9 cellular contexts compared by ENCODE assay signal in the genomic region with DNA sequence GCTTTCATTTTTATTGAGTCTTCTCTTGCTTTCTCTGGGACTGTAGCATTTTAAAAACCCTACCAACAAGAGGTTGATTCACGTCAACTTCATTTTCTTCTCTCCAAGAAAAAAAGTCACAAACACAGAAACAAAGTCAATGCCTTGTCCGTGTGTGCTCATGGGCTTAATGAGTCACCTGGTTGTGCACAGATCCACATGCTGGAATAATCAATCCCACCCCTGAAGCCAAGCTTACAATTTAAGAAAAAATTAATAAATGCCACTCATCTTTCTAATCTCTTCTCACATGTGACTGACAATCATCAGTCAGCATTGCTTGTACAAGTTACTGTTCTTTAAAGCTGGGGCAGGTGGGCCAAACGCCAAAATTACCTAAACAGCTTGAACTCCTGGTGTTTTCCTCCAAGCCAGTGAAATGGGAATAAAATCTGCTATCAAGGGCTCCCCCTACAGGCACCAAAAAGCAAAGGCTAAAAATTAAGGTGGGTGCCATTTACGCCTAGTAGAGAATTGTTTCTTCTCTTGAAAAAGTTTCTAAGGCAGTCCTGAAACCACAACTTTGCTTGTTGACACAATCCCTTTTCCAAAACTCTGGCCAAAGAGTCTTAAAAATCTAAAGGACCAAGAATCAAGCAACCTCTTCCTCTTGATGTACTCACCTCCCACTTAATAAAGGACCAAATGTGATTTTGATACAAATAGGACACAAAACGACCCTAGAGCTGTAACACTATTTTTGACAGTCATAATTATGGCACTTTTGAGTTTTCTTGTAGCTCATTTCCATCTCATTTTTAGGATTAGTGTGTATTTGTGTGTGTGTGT. TPM values are rescaled to one million over a fixed set of nuclear protein-coding genes. Genes with fewer than 3 reads are reported as not detected.
A peak's percentile ranks its signal among the peaks of the same experiment; 100 is the strongest.
DNase-seq lines count a peak whose midpoint lies in the region; ATAC-seq and TF ChIP-seq lines count a peak whose summit lies in the region.
"Had no signal": no experiment of that assay in that cellular context is flagged by ENCODE, and none has a peak within 500 bp of the region (broad histone marks: within the 10 kb centered on the region; RNA-seq: fewer than 3 reads in every experiment).

No MANE protein-coding gene starts in this region.

- TF ChIP-seq RAD21 in IMR-90 (IDR thresholded peaks at IDR 0.05; ENCODE audit: low read length), result peak; percentile 74

- no peaks in the 10 kb centered on the region; the same call in 1 of the 2 replicates for H3K36me3 ChIP-seq in IMR-90 (ENCODE audit: control insufficient read depth, insufficient read depth, low read length)
- no peaks in the 10 kb centered on the region for H3K36me3 ChIP-seq in fibroblast of lung (ENCODE audit: control insufficient read depth, insufficient read depth, low read length)
- H3K36me3 ChIP-seq in parathyroid adenoma (ENCODE audit: control insufficient read depth, insufficient read depth, low read length), result no peaks in the 10 kb centered on the region

- H3K4me1 Mint-ChIP-seq in activated CD4-positive, alpha-beta T cell treated with anti-CD3 and anti-CD28 coated beads for 36 hours, result peaks cover 53% of the 10 kb centered on the region

- H3K79me2 ChIP-seq in fibroblast of lung (ENCODE audit: control insufficient read depth, insufficient read depth, low read length), result no peaks in the 10 kb centered on the region
- no peaks in the 10 kb centered on the region for H3K79me2 ChIP-seq in parathyroid adenoma

- CTCF ChIA-PET in activated CD4-positive, alpha-beta T cell treated with anti-CD3 and anti-CD28 coated beads for 36 hours (lab: Charles Lee), result interaction anchor here (0.6 to 8.3 kb wide), 36 partner anchors 9 to 1164 kb away, joined by 3 to 113 read pairs (median 3); partner anchors contain the start of genes TBC1D2, TRMO and XPA
- CTCF ChIA-PET in IMR-90 (lab: Yijun Ruan, JAX), result interaction anchor here (0.7 to 1.9 kb wide), 12 partner anchors 9 to 204 kb away, joined by 3 to 9 read pairs (median 4); partner anchors contain the start of gene XPA

- POLR2A ChIA-PET in activated CD4-positive, alpha-beta T cell treated with anti-CD3 and anti-CD28 coated beads for 36 hours (lab: Charles Lee), result interaction anchor here (0.6 to 1.0 kb wide), 3 partner anchors 16 to 1105 kb away, joined by 3 to 7 read pairs (median 3); no protein-coding TSS in a partner anchor
- POLR2A ChIA-PET in IMR-90 (lab: Charles Lee; ENCODE audit: unreplicated experiment), result no interaction called here

- H3K23ac ChIP-seq in IMR-90 (ENCODE audit: low read depth, low read length), result no peak overlapping the region

- H2AFZ ChIP-seq in IMR-90 (replicated peaks; ENCODE audit: low read length, poor library complexity) (no peak overlapping the region), fibroblast of lung (ENCODE audit: low read length) (no peak overlapping the region), parathyroid adenoma (no peak overlapping the region)

- H2BK20ac ChIP-seq in IMR-90 (ENCODE audit: low read depth, low read length), result no peak overlapping the region

- no peak overlapping the region for H2AK9ac ChIP-seq in IMR-90 (replicated peaks; ENCODE audit: low read depth, low read length, poor library complexity)

- no peak overlapping the region for H3K4ac ChIP-seq in IMR-90 (ENCODE audit: low read depth, low read length)

- H3K14ac ChIP-seq in IMR-90 (replicated peaks; ENCODE audit: low read depth, low read length), result no peak overlapping the region

- H3K27ac Mint-ChIP-seq in activated CD4-positive, alpha-beta T cell treated with anti-CD3 and anti-CD28 coated beads for 36 hours, result peak overlapping the region; percentile 56

- peaks cover 6 to 8% of the 10 kb centered on the region in 2 experiments; a peak in 1 of 4 replicates for H3K79me1 ChIP-seq in IMR-90 (ENCODE audit: low read depth in 1 of 2, low read length in 2 of 2)

- DNase-seq in activated CD4-positive, alpha-beta T cell treated with anti-CD3 and anti-CD28 coated beads for 36 hours, result no peak
- DNase-seq in activated CD4-positive, alpha-beta T cell treated with anti-CD3 and anti-CD28 coated beads for 48 hours, result no peak
- DNase-seq in IMR-90, result peak; percentile 55
- peak; percentile 8 to 11 for DNase-seq in SHP77 (lab: John Stamatoyannopoulos, UW)
- peak; percentile 44 to 58 for DNase-seq in fibroblast of lung (ENCODE audit: low read depth in 2 of 2)
- DNase-seq in mesenteric fat pad (ENCODE audit: low spot score), result no peak
- DNase-seq: activated naive CD8-positive, alpha-beta T cell treated with anti-CD3 and anti-CD28 coated beads, Interleukin-2, amount 10 ng/mL, durations not matched to agents 7 days and 5 days had no signal

- H2BK15ac ChIP-seq in IMR-90 (ENCODE audit: low read depth, low read length), result no peak overlapping the region

- dilution Hi-C loops in IMR-90 (cut with HindIII; ENCODE audit: low sequenced_read_pairs, unreplicated experiment), result no loop called here

- no peak overlapping the region for H3K56ac ChIP-seq in IMR-90 (ENCODE audit: extremely low read depth, insufficient read depth, low read length)

- no peak overlapping the region for H4K5ac ChIP-seq in IMR-90 (ENCODE audit: low read depth, low read length)

- H3K9me3 ChIP-seq in IMR-90 (ENCODE audit: control insufficient read depth, insufficient read depth, low read length) (no peaks in the 10 kb centered on the region), fibroblast of lung (ENCODE audit: control insufficient read depth, insufficient read depth, low read depth, low read length) (no peaks in the 10 kb centered on the region), parathyroid adenoma (ENCODE audit: control insufficient read depth, low read length) (no peaks in the 10 kb centered on the region)

- H3K9me3 Mint-ChIP-seq in activated CD4-positive, alpha-beta T cell treated with anti-CD3 and anti-CD28 coated beads for 36 hours (ENCODE audit: low read depth), result no peaks in the 10 kb centered on the region
- H3K9me3 Mint-ChIP-seq: activated naive CD8-positive, alpha-beta T cell treated with anti-CD3 and anti-CD28 coated beads, Interleukin-2, amount 10 ng/mL, durations not matched to agents 7 days and 5 days had no signal

- no peak overlapping the region for H2BK5ac ChIP-seq in IMR-90 (ENCODE audit: low read depth, low read length, poor library complexity, severe bottlenecking)

- H2AK5ac ChIP-seq in IMR-90 (ENCODE audit: low read depth, low read length), result no peak overlapping the region

- no peak overlapping the region for H3K18ac ChIP-seq in IMR-90 (ENCODE audit: low read depth, low read length)

- peak; percentile 72 for TF ChIP-seq CTCF in IMR-90 (conservative IDR thresholded peaks at IDR 0.05; ENCODE audit: low read depth, low read length)
- peak; percentile 81 to 83 for TF ChIP-seq CTCF in fibroblast of lung (conservative IDR thresholded peaks at IDR 0.05 in 1 of 2, IDR thresholded peaks at IDR 0.05 in 1 of 2; ENCODE audit: low read depth in 1 of 2, low read length in 2 of 2)
- TF ChIP-seq CTCF in parathyroid adenoma (IDR thresholded peaks at IDR 0.05), result peak; percentile 48

- H3K27ac ChIP-seq in IMR-90 (ENCODE audit: insufficient read depth, low read length) (no peak overlapping the region), fibroblast of lung (ENCODE audit: insufficient read depth, low read length) (no peak overlapping the region), parathyroid adenoma (no peak overlapping the region)

- H3K27me3 ChIP-seq in IMR-90 (ENCODE audit: control insufficient read depth, insufficient read depth, low read length) (no peaks in the 10 kb centered on the region), fibroblast of lung (ENCODE audit: control insufficient read depth, insufficient read depth, low read length) (no peaks in the 10 kb centered on the region), parathyroid adenoma (ENCODE audit: control insufficient read depth, insufficient read depth, low read length) (no peaks in the 10 kb centered on the region)

- H3K4me3 ChIP-seq in IMR-90 (ENCODE audit: insufficient read depth, low read depth, low read length) (no peak overlapping the region), fibroblast of lung (replicated peaks in 1 of 4; ENCODE audit: control extremely low read depth in 1 of 4, insufficient read depth in 1 of 4, low read depth in 3 of 4, low read length in 4 of 4) (no peak overlapping the region), parathyroid adenoma (ENCODE audit: low read depth, low read length) (no peak overlapping the region)

- 100% methylated on average over 1 of the region's 5 CpGs; no CpG with 5 or more reads in 1 of the 2 experiments for WGBS in IMR-90 (ENCODE audit: extremely low coverage in 2 of 2, insufficient read length in 1 of 2), 2 experiments

- H4K20me1 ChIP-seq in IMR-90 (ENCODE audit: insufficient read depth, low read length), result 0 out of 2 replicates have a peak, but pooled peaks cover 3% of the 10 kb centered on the region
- H4K20me1 ChIP-seq in fibroblast of lung (ENCODE audit: control insufficient read depth, extremely low read depth, insufficient read depth, low read length), result no peaks in the 10 kb centered on the region

- H3K9me1 ChIP-seq in IMR-90 (ENCODE audit: insufficient read depth, low read length), result peaks cover 2% of the 10 kb centered on the region; the same call in 1 of the 2 replicates

- in situ Hi-C loops in IMR-90 (cut with MboI; ENCODE audit: low sequenced_read_pairs), result loop anchor here (5.0 kb wide), 1 partner anchor 189 kb away; no protein-coding TSS in a partner anchor

- H3K36me3 Mint-ChIP-seq in activated CD4-positive, alpha-beta T cell treated with anti-CD3 and anti-CD28 coated beads for 36 hours (ENCODE audit: low read depth), result peaks cover 10% of the 10 kb centered on the region

- intact Hi-C loops in activated CD4-positive, alpha-beta T cell treated with anti-CD3 and anti-CD28 coated beads for 36 hours (cut with DNase I, micrococcal nuclease), result loop anchor here (1.0 to 5.0 kb wide), 5 partner anchors 49 to 269 kb away; partner anchors contain the start of genes XPA (in 2 of the 2), FOXE1 (in 1 of the 2), NCBP1 (in 1 of the 2) and TSTD2 (in 1 of the 2)
- intact Hi-C loops in IMR-90 (cut with micrococcal nuclease), result loop anchor here (1.0 kb wide), 1 partner anchor 191 kb away; no protein-coding TSS in a partner anchor

- H3K9ac ChIP-seq in IMR-90 (ENCODE audit: low read depth, low read length), result no peak overlapping the region
- H3K9ac ChIP-seq in fibroblast of lung (ENCODE audit: insufficient read depth, low read length), result no peak overlapping the region
- no peak overlapping the region for H3K9ac ChIP-seq in parathyroid adenoma

- TF ChIP-seq POLR2A in IMR-90 (IDR thresholded peaks at IDR 0.05; ENCODE audit: low read depth, low read length), result no peak

- no peak overlapping the region for H3K4me3 Mint-ChIP-seq in activated CD4-positive, alpha-beta T cell treated with anti-CD3 and anti-CD28 coated beads for 36 hours
- H3K4me3 Mint-ChIP-seq: activated naive CD8-positive, alpha-beta T cell treated with anti-CD3 and anti-CD28 coated beads, Interleukin-2, amount 10 ng/mL, durations not matched to agents 7 days and 5 days had no signal

- no peaks in the 10 kb centered on the region for H3K4me1 ChIP-seq in IMR-90 (ENCODE audit: control insufficient read depth, insufficient read depth, low read length)
- H3K4me1 ChIP-seq in fibroblast of lung (ENCODE audit: control insufficient read depth, extremely low read depth, insufficient read depth, low read length), result peaks cover 5% of the 10 kb centered on the region
- no peaks in the 10 kb centered on the region for H3K4me1 ChIP-seq in parathyroid adenoma

- no peak overlapping the region for H4K8ac ChIP-seq in IMR-90 (ENCODE audit: low read depth in 2 of 2, low read length in 2 of 2)

- ATAC-seq in activated CD4-positive, alpha-beta T cell treated with anti-CD3 and anti-CD28 coated beads for 36 hours, result no peak
- ATAC-seq in IMR-90 (ENCODE audit: low read depth) (peak; percentile 74), GM21447 (IDR thresholded peaks at IDR 0.05; ENCODE audit: unreplicated experiment) (no peak)

- no peak overlapping the region for H3K4me2 ChIP-seq in IMR-90 (ENCODE audit: low read depth, low read length)
- H3K4me2 ChIP-seq in fibroblast of lung (ENCODE audit: extremely low read depth, insufficient read depth, low read length), result no peak overlapping the region
- H3K4me2 ChIP-seq in parathyroid adenoma (ENCODE audit: low read length), result no peak overlapping the region

- H2BK120ac ChIP-seq in IMR-90 (ENCODE audit: low read depth, low read length), result no peak overlapping the region

- H4K91ac ChIP-seq in IMR-90 (ENCODE audit: insufficient read depth, low read depth, low read length), result no peak overlapping the region

- no TSS peak for BruUV-seq in IMR-90 (replicated peaks; lab: Mats Ljungman, UMichigan)

- no peaks in the 10 kb centered on the region for H3K27me3 Mint-ChIP-seq in activated CD4-positive, alpha-beta T cell treated with anti-CD3 and anti-CD28 coated beads for 36 hours
- H3K27me3 Mint-ChIP-seq: activated naive CD8-positive, alpha-beta T cell treated with anti-CD3 and anti-CD28 coated beads, Interleukin-2, amount 10 ng/mL, durations not matched to agents 7 days and 5 days had no signal

RNA-seq across cellular contexts. Expression of gene TRMO, which starts 21.3 kb away (rescaled TPM):
- total RNA-seq in activated CD4-positive, alpha-beta T cell treated with anti-CD3 and anti-CD28 coated beads for 36 hours, result 10 to 100 TPM; 13.9 to 20.7 TPM
- total RNA-seq in IMR-90 (2012; rRNA removed) (17.5 and 19.9 TPM in 2 replicates), fibroblast of lung (12.9 and 16.4 TPM in 2 replicates), mesenteric fat pad (9.2 TPM)
- polyA plus RNA-seq in IMR-90 (2012; rRNA removed) (7.6 and 10.2 TPM in 2 replicates), fibroblast of lung (13.8 and 15.8 TPM in 2 replicates)
- polyA plus RNA-seq in IMR-90 (2012; cell fraction: cytosol; rRNA removed), result 3.2 and 5.4 TPM in 2 replicates
- polyA plus RNA-seq in IMR-90 (2012; cell fraction: nucleus; rRNA removed; ENCODE audit: low replicate concordance), result 4.2 and 23.8 TPM in 2 replicates
- polyA plus RNA-seq in fibroblast of lung (2012), result 8.1 and 8.5 TPM in 2 replicates
- polyA minus RNA-seq in fibroblast of lung (ENCODE audit: low replicate concordance), result 1.2 and 1.5 TPM in 2 replicates

RNA-seq across cellular contexts. Expression of gene HEMGN, which starts 37.0 kb away (rescaled TPM):
- 1 to 10 TPM; 1.5 to 2.9 TPM for total RNA-seq in activated CD4-positive, alpha-beta T cell treated with anti-CD3 and anti-CD28 coated beads for 36 hours
- not detected in 2 replicates for total RNA-seq in IMR-90 (2012; rRNA removed)
- not detected in 2 replicates for polyA plus RNA-seq in IMR-90 (2012; rRNA removed)
- not detected in 2 replicates for polyA plus RNA-seq in IMR-90 (2012; cell fraction: cytosol; rRNA removed)
- polyA plus RNA-seq in IMR-90 (2012; cell fraction: nucleus; rRNA removed; ENCODE audit: low replicate concordance), result not detected in 2 replicates
- total RNA-seq in fibroblast of lung, result not detected in 2 replicates
- not detected in 2 replicates for polyA plus RNA-seq in fibroblast of lung
- not detected in 2 replicates for polyA plus RNA-seq in fibroblast of lung (2012)
- polyA minus RNA-seq in fibroblast of lung (ENCODE audit: low replicate concordance), result not detected in 2 replicates
- not detected for total RNA-seq in mesenteric fat pad

RNA-seq across cellular contexts. Expression of gene FOXE1, which starts 47.9 kb away (rescaled TPM):
- total RNA-seq in activated CD4-positive, alpha-beta T cell treated with anti-CD3 and anti-CD28 coated beads for 36 hours, result under 1 TPM; 0.07 TPM
- total RNA-seq in IMR-90 (2012; rRNA removed) (under 0.01 and 0.28 TPM in 2 replicates), fibroblast of lung (not detected in 2 replicates), mesenteric fat pad (not detected)
- polyA plus RNA-seq in IMR-90 (2012; rRNA removed) (0.22 TPM in 2 replicates), fibroblast of lung (0.01 and 2.0 TPM in 2 replicates)
- polyA plus RNA-seq in IMR-90 (2012; cell fraction: cytosol; rRNA removed), result 0.14 and 0.36 TPM in 2 replicates
- 0.52 and 0.65 TPM in 2 replicates for polyA plus RNA-seq in IMR-90 (2012; cell fraction: nucleus; rRNA removed; ENCODE audit: low replicate concordance)
- polyA plus RNA-seq in fibroblast of lung (2012), result 2.9 TPM in 1 of 2 replicates, not detected in the other
- polyA minus RNA-seq in fibroblast of lung (ENCODE audit: low replicate concordance), result 2.1 TPM in 1 of 2 replicates, not detected in the other

Comparison
In these comparisons a context has a peak if more than half of its experiments do, and no peak if none do; other contexts are left out.
1. DNase-seq: peak in IMR-90 (single experiment), SHP77 (2 of 2) and fibroblast of lung (2 of 2); none in activated CD4-positive, alpha-beta T cell treated with anti-CD3 and anti-CD28 coated beads for 36 hours (single experiment), activated CD4-positive, alpha-beta T cell treated with anti-CD3 and anti-CD28 coated beads for 48 hours (single experiment) and mesenteric fat pad (single experiment).
2. Peak in every context shown above with its lines, with median percentiles within 50 percentile points of each other: CTCF ChIP-seq.